ENCODE assay signal across 8 cellular contexts in genomic region chr14:34498684-34499412, GRCh38. TPM values are rescaled to one million over a fixed set of nuclear protein-coding genes. Genes with fewer than 3 reads are reported as not detected.
DNase-seq lines count a peak whose midpoint lies in the region; ATAC-seq and TF ChIP-seq lines count a peak whose summit lies in the region.

No MANE protein-coding gene starts in this region.

- no peak overlapping the region for H4K91ac ChIP-seq in mesenchymal stem cell (ENCODE audit: low read length)

- H3K4me3 ChIP-seq in mesenchymal stem cell (ENCODE audit: insufficient read depth in 1 of 2, low read depth in 1 of 2, low read length in 2 of 2), result no peak overlapping the region

- no peak overlapping the region for H2BK12ac ChIP-seq in mesenchymal stem cell (ENCODE audit: low read length in 2 of 2)

- H2BK15ac ChIP-seq in mesenchymal stem cell (ENCODE audit: low read depth, poor library complexity, severe bottlenecking), result no peak overlapping the region

- H2AK5ac ChIP-seq in mesenchymal stem cell (ENCODE audit: low read length, severe bottlenecking), result no peak overlapping the region

- H3K4me2 ChIP-seq in mesenchymal stem cell (ENCODE audit: low read length, poor library complexity, severe bottlenecking), result no peak overlapping the region

- no peak overlapping the region for H3K14ac ChIP-seq in mesenchymal stem cell (ENCODE audit: low read length in 2 of 2)

- H3K79me1 ChIP-seq in mesenchymal stem cell (replicated peaks; ENCODE audit: low read length, poor library complexity, severe bottlenecking), result no peaks in the 10 kb centered on the region

- H3K9me3 ChIP-seq in mesenchymal stem cell (ENCODE audit: control insufficient read depth, low read length), result no peaks in the 10 kb centered on the region

- peaks cover 4% of the 10 kb centered on the region for H3K27me3 Mint-ChIP-seq in activated naive CD4-positive, alpha-beta T cell treated with anti-CD3 and anti-CD28 coated beads, Interleukin-2, amount 10 ng/mL, durations not matched to agents 7 days and 5 days
- no peaks in the 10 kb centered on the region for H3K27me3 Mint-ChIP-seq in activated CD8-positive, alpha-beta T cell treated with anti-CD3 and anti-CD28 coated beads for 36 hours
- no peaks in the 10 kb centered on the region for H3K27me3 Mint-ChIP-seq in activated T-cell treated with anti-CD3 and anti-CD28 coated beads, Interleukin-2, amount 50 U/mL, for 24 hours
- H3K27me3 Mint-ChIP-seq in activated T-helper 2 cell treated with anti-CD3 and anti-CD28 coated beads, Interferon-gamma antibody, Interleukin-2, Interleukin-4, amounts not matched to agents 10 μg/mL and 5 μg/mL and 100 μg/mL, durations not matched to agents 14 hours and 24 hours and 36 hours (ENCODE audit: low read depth), result no peaks in the 10 kb centered on the region

- peak; percentile 35 for TF ChIP-seq CTCF in activated CD8-positive, alpha-beta T cell treated with anti-CD3 and anti-CD28 coated beads for 36 hours (IDR thresholded peaks at IDR 0.05)

- no peak overlapping the region for H3K18ac ChIP-seq in mesenchymal stem cell (ENCODE audit: low read depth in 1 of 2, low read length in 2 of 2)

- H3K9me3 Mint-ChIP-seq in activated naive CD4-positive, alpha-beta T cell treated with anti-CD3 and anti-CD28 coated beads, Interleukin-2, amount 10 ng/mL, durations not matched to agents 7 days and 5 days, result no peaks in the 10 kb centered on the region
- no peaks in the 10 kb centered on the region for H3K9me3 Mint-ChIP-seq in activated CD8-positive, alpha-beta T cell treated with anti-CD3 and anti-CD28 coated beads for 36 hours
- no peaks in the 10 kb centered on the region for H3K9me3 Mint-ChIP-seq in activated T-cell treated with anti-CD3 and anti-CD28 coated beads, Interleukin-2, amount 50 U/mL, for 24 hours
- no peaks in the 10 kb centered on the region for H3K9me3 Mint-ChIP-seq in activated T-helper 2 cell treated with anti-CD3 and anti-CD28 coated beads, Interferon-gamma antibody, Interleukin-2, Interleukin-4, amounts not matched to agents 10 μg/mL and 5 μg/mL and 100 μg/mL, durations not matched to agents 14 hours and 24 hours and 36 hours

- no peak overlapping the region for H2BK5ac ChIP-seq in mesenchymal stem cell (ENCODE audit: low read depth, low read length, poor library complexity, severe bottlenecking)

- no peak overlapping the region for H3K27ac Mint-ChIP-seq in activated naive CD4-positive, alpha-beta T cell treated with anti-CD3 and anti-CD28 coated beads, Interleukin-2, amount 10 ng/mL, durations not matched to agents 7 days and 5 days
- H3K27ac Mint-ChIP-seq in activated CD8-positive, alpha-beta T cell treated with anti-CD3 and anti-CD28 coated beads for 36 hours, result no peak overlapping the region
- H3K27ac Mint-ChIP-seq in activated T-cell treated with anti-CD3 and anti-CD28 coated beads, Interleukin-2, amount 50 U/mL, for 24 hours, result no peak overlapping the region
- H3K27ac Mint-ChIP-seq in activated T-helper 2 cell treated with anti-CD3 and anti-CD28 coated beads, Interferon-gamma antibody, Interleukin-2, Interleukin-4, amounts not matched to agents 10 μg/mL and 5 μg/mL and 100 μg/mL, durations not matched to agents 14 hours and 24 hours and 36 hours, result no peak overlapping the region

- H2BK120ac ChIP-seq in mesenchymal stem cell (ENCODE audit: low read depth, low read length), result no peak overlapping the region

- intact Hi-C loops in activated CD8-positive, alpha-beta T cell treated with anti-CD3 and anti-CD28 coated beads for 36 hours (cut with micrococcal nuclease), result loop anchor here (10.0 kb wide), 1 partner anchor 164 kb away; no protein-coding TSS in a partner anchor
- intact Hi-C loops in activated T-helper 2 cell treated with anti-CD3 and anti-CD28 coated beads, Interferon-gamma antibody, Interleukin-2, Interleukin-4, amounts not matched to agents 10 μg/mL and 5 μg/mL and 100 μg/mL, durations not matched to agents 14 hours and 24 hours and 36 hours (cut with micrococcal nuclease), result loop anchor here (5.0 kb wide), 1 partner anchor 167 kb away; no protein-coding TSS in a partner anchor

- no peak overlapping the region for H3K23ac ChIP-seq in mesenchymal stem cell (ENCODE audit: low read length in 2 of 2)

- no peak overlapping the region for H3K4me3 Mint-ChIP-seq in activated naive CD4-positive, alpha-beta T cell treated with anti-CD3 and anti-CD28 coated beads, Interleukin-2, amount 10 ng/mL, durations not matched to agents 7 days and 5 days
- H3K4me3 Mint-ChIP-seq in activated CD8-positive, alpha-beta T cell treated with anti-CD3 and anti-CD28 coated beads for 36 hours, result no peak overlapping the region
- H3K4me3 Mint-ChIP-seq in activated T-cell treated with anti-CD3 and anti-CD28 coated beads, Interleukin-2, amount 50 U/mL, for 24 hours, result no peak overlapping the region
- no peak overlapping the region for H3K4me3 Mint-ChIP-seq in activated T-helper 2 cell treated with anti-CD3 and anti-CD28 coated beads, Interferon-gamma antibody, Interleukin-2, Interleukin-4, amounts not matched to agents 10 μg/mL and 5 μg/mL and 100 μg/mL, durations not matched to agents 14 hours and 24 hours and 36 hours (ENCODE audit: low read depth)

- no peak overlapping the region for H2AFZ ChIP-seq in mesenchymal stem cell (ENCODE audit: low read depth, low read length)

- H4K8ac ChIP-seq in mesenchymal stem cell (ENCODE audit: low read length), result no peak overlapping the region

- no peaks in the 10 kb centered on the region for H3K36me3 ChIP-seq in mesenchymal stem cell (ENCODE audit: control insufficient read depth in 1 of 2, insufficient read depth in 2 of 2, low read depth in 1 of 2, low read length in 2 of 2)

- no peak overlapping the region for H3K27ac ChIP-seq in mesenchymal stem cell (ENCODE audit: low read length, poor library complexity, severe bottlenecking)

- DNase-seq in activated naive CD4-positive, alpha-beta T cell treated with anti-CD3 and anti-CD28 coated beads, Interleukin-2, amount 10 ng/mL, durations not matched to agents 7 days and 5 days, result peak; percentile 35
- DNase-seq in activated naive CD4-positive, alpha-beta T cell (lab: John Stamatoyannopoulos, UW), result no peak
- DNase-seq in NCI-H1417 treated with DMSO at 0.1 percent for 48 hours (lab: John Stamatoyannopoulos, UW), result peak; percentile 43
- peak; percentile 16 for DNase-seq in activated CD8-positive, alpha-beta T cell treated with anti-CD3 and anti-CD28 coated beads for 36 hours
- DNase-seq in mesenchymal stem cell, result peak; percentile 48
- no peak for DNase-seq in SKM-1 treated with dmso at 0.1 percent for 144 hours (lab: John Stamatoyannopoulos, UW; ENCODE audit: unreplicated experiment)
- no peak for DNase-seq in activated T-cell treated with anti-CD3 and anti-CD28 coated beads, Interleukin-2, amount 50 U/mL, for 24 hours
- DNase-seq in activated T-helper 2 cell treated with anti-CD3 and anti-CD28 coated beads, Interferon-gamma antibody, Interleukin-2, Interleukin-4, amounts not matched to agents 10 μg/mL and 5 μg/mL and 100 μg/mL, durations not matched to agents 14 hours and 24 hours and 36 hours (ENCODE audit: low spot score), result no peak

- H3K27me3 ChIP-seq in mesenchymal stem cell (ENCODE audit: control insufficient read depth in 1 of 2, insufficient read depth in 1 of 2, low read length in 2 of 2), result no peaks in the 10 kb centered on the region

- H3K4ac ChIP-seq in mesenchymal stem cell (ENCODE audit: low read depth in 1 of 2, low read length in 2 of 2), result no peak overlapping the region

- no peaks in the 10 kb centered on the region for H3K4me1 Mint-ChIP-seq in activated naive CD4-positive, alpha-beta T cell treated with anti-CD3 and anti-CD28 coated beads, Interleukin-2, amount 10 ng/mL, durations not matched to agents 7 days and 5 days
- H3K4me1 Mint-ChIP-seq in activated CD8-positive, alpha-beta T cell treated with anti-CD3 and anti-CD28 coated beads for 36 hours (ENCODE audit: low read depth), result no peaks in the 10 kb centered on the region
- H3K4me1 Mint-ChIP-seq in activated T-cell treated with anti-CD3 and anti-CD28 coated beads, Interleukin-2, amount 50 U/mL, for 24 hours (ENCODE audit: low read depth), result no peaks in the 10 kb centered on the region
- no peaks in the 10 kb centered on the region for H3K4me1 Mint-ChIP-seq in activated T-helper 2 cell treated with anti-CD3 and anti-CD28 coated beads, Interferon-gamma antibody, Interleukin-2, Interleukin-4, amounts not matched to agents 10 μg/mL and 5 μg/mL and 100 μg/mL, durations not matched to agents 14 hours and 24 hours and 36 hours (ENCODE audit: low read depth)

- H3K36me3 Mint-ChIP-seq in activated naive CD4-positive, alpha-beta T cell treated with anti-CD3 and anti-CD28 coated beads, Interleukin-2, amount 10 ng/mL, durations not matched to agents 7 days and 5 days, result no peaks in the 10 kb centered on the region
- H3K36me3 Mint-ChIP-seq in activated CD8-positive, alpha-beta T cell treated with anti-CD3 and anti-CD28 coated beads for 36 hours (ENCODE audit: low read depth), result no peaks in the 10 kb centered on the region
- H3K36me3 Mint-ChIP-seq in activated T-cell treated with anti-CD3 and anti-CD28 coated beads, Interleukin-2, amount 50 U/mL, for 24 hours (ENCODE audit: low read depth), result no peaks in the 10 kb centered on the region
- no peaks in the 10 kb centered on the region for H3K36me3 Mint-ChIP-seq in activated T-helper 2 cell treated with anti-CD3 and anti-CD28 coated beads, Interferon-gamma antibody, Interleukin-2, Interleukin-4, amounts not matched to agents 10 μg/mL and 5 μg/mL and 100 μg/mL, durations not matched to agents 14 hours and 24 hours and 36 hours (ENCODE audit: low read depth)

- peaks cover 11% of the 10 kb centered on the region for H3K4me1 ChIP-seq in mesenchymal stem cell (ENCODE audit: control insufficient read depth, insufficient read depth, low read depth, low read length)

- ATAC-seq in activated CD8-positive, alpha-beta T cell treated with anti-CD3 and anti-CD28 coated beads for 36 hours, result no peak

- H3K9ac ChIP-seq in mesenchymal stem cell (ENCODE audit: low read length), result no peak overlapping the region

- CTCF ChIA-PET in activated naive CD4-positive, alpha-beta T cell treated with anti-CD3 and anti-CD28 coated beads, Interleukin-2, amount 10 ng/mL, durations not matched to agents 7 days and 5 days (lab: Charles Lee), result interaction anchor here (1.0 to 1.7 kb wide), 4 partner anchors 167 to 176 kb away, joined by 3 to 8 read pairs (median 4); no protein-coding TSS in a partner anchor
- CTCF ChIA-PET in activated CD8-positive, alpha-beta T cell treated with anti-CD3 and anti-CD28 coated beads for 36 hours (lab: Charles Lee), result interaction anchor here (1.0 to 2.7 kb wide), 4 partner anchors 38 to 170 kb away, joined by 3 to 12 read pairs (median 6); no protein-coding TSS in a partner anchor

- WGBS in mesenchymal stem cell, result 100% methylated on average over 5 of the region's 6 CpGs

- POLR2A ChIA-PET in activated CD8-positive, alpha-beta T cell treated with anti-CD3 and anti-CD28 coated beads for 36 hours (lab: Charles Lee), result no interaction called here

RNA-seq across cellular contexts. Expression of gene SPTSSA, which starts 36.8 kb away (rescaled TPM):
- 10 to 100 TPM; 10.7 to 11.1 TPM for total RNA-seq in activated CD8-positive, alpha-beta T cell treated with anti-CD3 and anti-CD28 coated beads for 36 hours
- 25.4 TPM for polyA plus RNA-seq in mesenchymal stem cell (2013, experiment 1 of 2)
- 26.8 TPM for polyA plus RNA-seq in mesenchymal stem cell (2013, experiment 2 of 2)
- 23.2 and 24.7 TPM in 2 replicates for total RNA-seq in activated T-helper 2 cell treated with anti-CD3 and anti-CD28 coated beads, Interferon-gamma antibody, Interleukin-2, Interleukin-4, amounts not matched to agents 10 μg/mL and 5 μg/mL and 100 μg/mL, durations not matched to agents 14 hours and 24 hours and 36 hours

RNA-seq across cellular contexts. Expression of gene EAPP, which starts 40.7 kb away (rescaled TPM):
- total RNA-seq in activated CD8-positive, alpha-beta T cell treated with anti-CD3 and anti-CD28 coated beads for 36 hours, result 10 to 100 TPM; 29.9 to 32.0 TPM
- polyA plus RNA-seq in mesenchymal stem cell (2013, experiment 1 of 2), result 44.2 TPM
- 45.1 TPM for polyA plus RNA-seq in mesenchymal stem cell (2013, experiment 2 of 2)
- total RNA-seq in activated T-helper 2 cell treated with anti-CD3 and anti-CD28 coated beads, Interferon-gamma antibody, Interleukin-2, Interleukin-4, amounts not matched to agents 10 μg/mL and 5 μg/mL and 100 μg/mL, durations not matched to agents 14 hours and 24 hours and 36 hours, result 35.2 and 36.6 TPM in 2 replicates

Comparison
In these comparisons a context has a peak if more than half of its experiments do, and no peak if none do; other contexts are left out.
1. DNase-seq: peak in activated naive CD4-positive, alpha-beta T cell treated with anti-CD3 and anti-CD28 coated beads, Interleukin-2, amount 10 ng/mL, durations not matched to agents 7 days and 5 days (single experiment), NCI-H1417 treated with DMSO at 0.1 percent for 48 hours (single experiment), activated CD8-positive, alpha-beta T cell treated with anti-CD3 and anti-CD28 coated beads for 36 hours (single experiment) and mesenchymal stem cell (single experiment); none in activated naive CD4-positive, alpha-beta T cell (0 of 4), SKM-1 treated with dmso at 0.1 percent for 144 hours (single experiment), activated T-cell treated with anti-CD3 and anti-CD28 coated beads, Interleukin-2, amount 50 U/mL, for 24 hours (single experiment) and activated T-helper 2 cell treated with anti-CD3 and anti-CD28 coated beads, Interferon-gamma antibody, Interleukin-2, Interleukin-4, amounts not matched to agents 10 μg/mL and 5 μg/mL and 100 μg/mL, durations not matched to agents 14 hours and 24 hours and 36 hours (single experiment).